In the genomic region with DNA sequence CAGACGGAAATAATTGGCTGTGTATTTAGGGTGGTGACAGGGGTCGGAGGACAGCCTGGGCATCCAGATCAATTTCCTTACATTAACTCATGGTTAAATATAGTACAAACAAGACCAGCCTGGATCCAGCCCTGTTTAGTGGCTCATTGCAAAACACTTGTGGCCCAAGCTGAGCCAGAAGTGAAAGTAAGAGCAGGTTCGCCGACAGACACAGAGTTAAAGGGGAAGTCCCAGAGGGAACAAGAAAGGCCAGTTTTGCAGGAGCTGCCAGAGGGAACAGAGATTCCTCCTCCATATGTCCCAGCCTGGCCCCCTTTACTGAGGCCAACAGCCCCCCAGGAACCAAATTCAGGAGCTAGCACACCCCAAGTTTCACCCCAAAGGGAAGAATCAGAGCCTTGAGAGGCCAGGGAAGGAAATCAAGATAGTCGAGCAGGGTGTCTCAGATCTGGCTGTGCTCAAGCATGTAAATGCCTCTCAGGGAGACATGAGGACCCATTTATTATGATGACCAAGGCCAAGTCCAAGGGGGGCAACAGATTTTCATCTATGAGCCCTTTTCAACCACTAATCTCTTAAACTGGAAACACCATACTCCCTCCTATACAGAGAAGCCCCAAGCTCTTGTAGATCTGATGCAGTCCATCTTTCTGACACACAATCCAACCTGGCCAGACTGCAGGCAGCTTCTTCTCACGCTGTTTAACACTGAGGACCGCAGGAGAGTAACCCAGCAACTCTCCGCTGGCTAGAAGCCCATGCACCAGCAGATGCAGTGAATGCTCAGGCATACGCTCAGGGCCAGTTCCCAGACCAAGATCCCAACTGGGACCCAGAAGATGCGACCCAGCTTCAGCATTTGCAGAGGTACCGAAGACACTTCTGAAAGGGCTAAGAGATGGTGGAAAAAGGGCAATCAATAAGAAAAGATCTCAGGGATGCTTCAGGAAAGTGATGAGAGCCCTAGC, we compare ENCODE assay signal across 7 cellular contexts. TPM values are rescaled to one million over a fixed set of nuclear protein-coding genes. Genes with fewer than 3 reads are reported as not detected.
DNase-seq lines count a peak whose midpoint lies in the region; ATAC-seq and TF ChIP-seq lines count a peak whose summit lies in the region.

No MANE protein-coding gene starts in this region.

- WGBS in GM23248 (ENCODE audit: low coverage in 1 of 2, low lambda C conversion rate in 2 of 2, missing lambda C conversion rate in 2 of 2), 2 experiments, result 49 to 54% methylated on average over 11 of the region's 11 CpGs

- no peaks in the 10 kb centered on the region for H3K79me2 ChIP-seq in GM23248 (ENCODE audit: insufficient read depth)
- H3K79me2 ChIP-seq in MM.1S (ENCODE audit: low read length), result no peaks in the 10 kb centered on the region

- peak overlapping the region; percentile 62 for H3K9ac ChIP-seq in GM23248
- H3K9ac ChIP-seq in MM.1S (ENCODE audit: low read length), result no peak overlapping the region

- H4K20me1 ChIP-seq in GM23248 (ENCODE audit: insufficient read depth), result no peaks in the 10 kb centered on the region
- H4K20me1 ChIP-seq in MM.1S (ENCODE audit: insufficient read depth, low read length), result no peaks in the 10 kb centered on the region

- no peaks in the 10 kb centered on the region for H3K9me3 Mint-ChIP-seq in activated naive CD4-positive, alpha-beta T cell treated with anti-CD3 and anti-CD28 coated beads, Interleukin-2, amount 50 U/mL, for 72 hours

- H3K9me3 ChIP-seq in GM23248 (ENCODE audit: low read depth), result no peaks in the 10 kb centered on the region
- no peaks in the 10 kb centered on the region for H3K9me3 ChIP-seq in MM.1S (replicated peaks; ENCODE audit: insufficient read depth, low read length)

- H3K4me2 ChIP-seq in GM23248 (ENCODE audit: unreplicated experiment) (peak overlapping the region; percentile 99), MM.1S (ENCODE audit: low read depth, low read length) (no peak overlapping the region)

- DNase-seq in GM13977 (ENCODE audit: low spot score) (peak; percentile 71), GM23248 (peak; percentile 79), MM.1S (peak; percentile 35), iris pigment epithelial cell (ENCODE audit: low read depth) (peak; percentile 87), G401 (ENCODE audit: low spot score) (no peak)
- DNase-seq in activated naive CD4-positive, alpha-beta T cell treated with anti-CD3 and anti-CD28 coated beads, Interleukin-2, amount 50 U/mL, for 72 hours (ENCODE audit: low spot score in 2 of 2), result no peak
- DNase-seq in stimulated activated CD4-positive, alpha-beta T cell treated with anti-CD3 and anti-CD28 coated beads, Interleukin-4, amount 100 ng/mL, for 4 hours, result peak; percentile 13 to 27

- TF ChIP-seq CTCF in GM13977 (IDR thresholded peaks at IDR 0.05; ENCODE audit: extremely low read depth, insufficient read depth, missing control alignments) (no peak), MM.1S (IDR thresholded peaks at IDR 0.05; ENCODE audit: low read length) (no peak)

- H3K27ac Mint-ChIP-seq in activated naive CD4-positive, alpha-beta T cell treated with anti-CD3 and anti-CD28 coated beads, Interleukin-2, amount 50 U/mL, for 72 hours, result peak overlapping the region in 1 of 2 donors; percentile 76

- H3K27ac ChIP-seq in GM23248 (0 out of 2 replicates have a peak overlapping the region, but pooled peaks have one; percentile 10), MM.1S (ENCODE audit: low read length) (no peak overlapping the region)

- no peaks in the 10 kb centered on the region for H3K9me2 ChIP-seq in GM23248 (ENCODE audit: insufficient read depth)
- H3K9me2 ChIP-seq in MM.1S (replicated peaks; ENCODE audit: insufficient read depth, low read length), result no peaks in the 10 kb centered on the region

- peak; percentile 79 to 86 for ATAC-seq in activated naive CD4-positive, alpha-beta T cell treated with anti-CD3 and anti-CD28 coated beads, Interleukin-2, amount 50 U/mL, for 72 hours

- H3K27me3 ChIP-seq in GM23248 (replicated peaks; ENCODE audit: insufficient read depth) (no peaks in the 10 kb centered on the region), MM.1S (replicated peaks; ENCODE audit: insufficient read depth, low read length) (no peaks in the 10 kb centered on the region)

- H3F3A ChIP-seq in GM23248 (ENCODE audit: insufficient read depth), result no peaks in the 10 kb centered on the region; the same call in 1 of the 2 replicates
- H3F3A ChIP-seq in MM.1S (ENCODE audit: insufficient read depth, low read length), result no peaks in the 10 kb centered on the region

- in situ Hi-C loops in GM13977 (cut with MboI; ENCODE audit: low pct_unique_long_range_greater_than_20kb, low sequenced_read_pairs, unreplicated experiment) (loop anchor here (10.0 kb wide), 1 partner anchor 132 kb away; no protein-coding TSS in a partner anchor), GM23248 (cut with MboI) (loop anchor here (5.0 kb wide), 1 partner anchor 140 kb away; no protein-coding TSS in a partner anchor), G401 (cut with HindIII; ENCODE audit: low sequenced_read_pairs) (no loop called here)

- H3K4me3 ChIP-seq in GM23248 (peak overlapping the region; percentile 70), MM.1S (ENCODE audit: low read length) (no peak overlapping the region)

- H3K36me3 ChIP-seq in GM23248 (ENCODE audit: low read depth), result no peaks in the 10 kb centered on the region
- no peaks in the 10 kb centered on the region for H3K36me3 ChIP-seq in MM.1S (replicated peaks; ENCODE audit: insufficient read depth, low read length)

- H3K4me1 ChIP-seq in GM23248 (ENCODE audit: insufficient read depth) (0 out of 2 replicates have a peak, but pooled peaks cover 12% of the 10 kb centered on the region), MM.1S (ENCODE audit: low read length) (no peaks in the 10 kb centered on the region)

- H3K36me3 Mint-ChIP-seq in activated naive CD4-positive, alpha-beta T cell treated with anti-CD3 and anti-CD28 coated beads, Interleukin-2, amount 50 U/mL, for 72 hours, result no peaks in the 10 kb centered on the region

- H2AFZ ChIP-seq in GM23248 (peak overlapping the region; percentile 97), MM.1S (ENCODE audit: low read length) (no peak overlapping the region)

RNA-seq across cellular contexts. Expression of a gene that starts 15.9 kb away (rescaled TPM):
- total RNA-seq in GM23248 (2014; rRNA removed; shearing (Covaris generic)), result 27.1 and 29.0 TPM in 2 replicates
- 9.1 and 10.0 TPM in 2 replicates for polyA plus RNA-seq in GM23248 (2016; fragmentation: Nextera tagmentation; extraction: Ambion mirVana)
- 10 to 100 TPM; 13.8 to 25.6 TPM for total RNA-seq in activated naive CD4-positive, alpha-beta T cell treated with anti-CD3 and anti-CD28 coated beads, Interleukin-2, amount 50 U/mL, for 72 hours
- 22.3 and 26.3 TPM in 2 replicates for total RNA-seq in G401 (2014; rRNA removed; shearing (Covaris generic))

RNA-seq across cellular contexts. Expression of a gene that starts 16.2 kb away (rescaled TPM):
- total RNA-seq in GM23248 (2014; rRNA removed; shearing (Covaris generic)), result 2.2 and 2.4 TPM in 2 replicates
- 0.78 and 1.6 TPM in 2 replicates for polyA plus RNA-seq in GM23248 (2016; fragmentation: Nextera tagmentation; extraction: Ambion mirVana)
- total RNA-seq in activated naive CD4-positive, alpha-beta T cell treated with anti-CD3 and anti-CD28 coated beads, Interleukin-2, amount 50 U/mL, for 72 hours, result not detected
- 7.9 and 13.4 TPM in 2 replicates for total RNA-seq in G401 (2014; rRNA removed; shearing (Covaris generic))

RNA-seq across cellular contexts. Expression of a gene that starts 39.7 kb away (rescaled TPM):
- 236 and 324 TPM in 2 replicates for total RNA-seq in GM23248 (2014; rRNA removed; shearing (Covaris generic))
- polyA plus RNA-seq in GM23248 (2016; fragmentation: Nextera tagmentation; extraction: Ambion mirVana), result 411 and 432 TPM in 2 replicates
- 100 to 1,000 TPM; 128 to 147 TPM for total RNA-seq in activated naive CD4-positive, alpha-beta T cell treated with anti-CD3 and anti-CD28 coated beads, Interleukin-2, amount 50 U/mL, for 72 hours
- total RNA-seq in G401 (2014; rRNA removed; shearing (Covaris generic)), result 240 and 476 TPM in 2 replicates

Comparison
In these comparisons a context has a peak if more than half of its experiments do, and no peak if none do; other contexts are left out.
1. DNase-seq: peak in GM13977 (single experiment), GM23248 (single experiment), MM.1S (single experiment), iris pigment epithelial cell (single experiment) and stimulated activated CD4-positive, alpha-beta T cell treated with anti-CD3 and anti-CD28 coated beads, Interleukin-4, amount 100 ng/mL, for 4 hours (2 of 2); none in activated naive CD4-positive, alpha-beta T cell treated with anti-CD3 and anti-CD28 coated beads, Interleukin-2, amount 50 U/mL, for 72 hours (0 of 2) and G401 (single experiment).